ENCODE assay signal across 9 cellular contexts in the genomic region with DNA sequence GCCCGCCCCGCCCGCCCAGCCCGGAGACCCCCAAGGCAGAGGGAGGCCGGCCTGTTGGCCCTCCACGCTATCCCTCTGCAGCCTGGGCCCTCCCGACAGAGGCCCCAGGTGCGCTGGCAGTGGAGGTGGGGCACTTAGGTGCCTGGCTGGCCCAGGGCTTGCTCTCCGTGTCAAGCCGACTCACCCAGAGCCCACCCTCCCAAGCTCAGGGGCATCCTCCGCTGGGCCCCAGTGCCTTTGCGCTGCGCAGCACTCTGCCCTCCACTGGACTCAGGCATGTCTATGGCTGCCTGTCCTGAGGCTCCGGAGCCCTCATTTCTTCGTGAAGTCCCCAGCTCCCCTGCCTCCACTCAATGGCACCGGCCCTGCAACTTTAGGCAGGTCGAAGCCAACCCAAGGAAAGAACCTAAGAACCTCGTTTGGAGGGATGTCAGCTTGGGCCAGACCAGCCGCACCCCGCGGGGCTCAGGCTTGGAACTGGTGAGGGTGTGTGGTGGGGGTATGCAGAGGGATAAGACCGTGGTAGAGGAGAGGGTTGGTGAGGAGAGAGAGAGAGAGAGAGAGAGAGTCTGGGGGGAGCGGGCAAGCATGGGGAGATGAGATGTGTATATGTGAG. TPM values are rescaled to one million over a fixed set of nuclear protein-coding genes. Genes with fewer than 3 reads are reported as not detected.
DNase-seq lines count a peak whose midpoint lies in the region; ATAC-seq, FAIRE-seq and TF ChIP-seq lines count a peak whose summit lies in the region.
"Had no signal": no experiment of that assay in that cellular context is flagged by ENCODE, and none has a peak within 500 bp of the region (broad histone marks: within the 10 kb centered on the region; RNA-seq: fewer than 3 reads in every experiment).

No MANE protein-coding gene starts in this region.

- H3K4me1 Mint-ChIP-seq in activated naive CD8-positive, alpha-beta T cell treated with anti-CD3 and anti-CD28 coated beads, Interleukin-2, amount 10 ng/mL, durations not matched to agents 7 days and 5 days = peaks cover 3% of the 10 kb centered on the region
- peaks cover 4% of the 10 kb centered on the region for H3K4me1 Mint-ChIP-seq in activated naive CD8-positive, alpha-beta T cell treated with anti-CD3 and anti-CD28 coated beads for 36 hours
- peaks cover 5% of the 10 kb centered on the region for H3K4me1 Mint-ChIP-seq in activated naive CD8-positive, alpha-beta T cell treated with anti-CD3 and anti-CD28 coated beads, Interleukin-2, amount 50 U/mL, for 24 hours

- H3K9ac ChIP-seq in keratinocyte (ENCODE audit: control insufficient read depth, extremely low read depth, insufficient read depth, low read length) = no peak overlapping the region

- H4K20me1 ChIP-seq in keratinocyte (ENCODE audit: control insufficient read depth, extremely low read depth, insufficient read depth, low read length) = no peaks in the 10 kb centered on the region

- H3K9me1 ChIP-seq in keratinocyte (ENCODE audit: control insufficient read depth, extremely low read depth, insufficient read depth, low read length) = no peaks in the 10 kb centered on the region

- H3K27me3 ChIP-seq in keratinocyte (ENCODE audit: control insufficient read depth, extremely low read depth, insufficient read depth, low read length) (no peaks in the 10 kb centered on the region), tibial nerve (no peaks in the 10 kb centered on the region)

- H3K79me2 ChIP-seq in keratinocyte (ENCODE audit: control insufficient read depth, insufficient read depth, low read length) = no peaks in the 10 kb centered on the region

- TF ChIP-seq EP300 in tibial nerve (IDR thresholded peaks at IDR 0.05) = no peak

- WGBS in tibial nerve, 2 donors = 65 to 74% methylated on average over 11 to 17 of the region's 23 CpGs

- POLR2A ChIA-PET in activated naive CD8-positive, alpha-beta T cell treated with anti-CD3 and anti-CD28 coated beads, Interleukin-2, amount 10 ng/mL, durations not matched to agents 7 days and 5 days (lab: Charles Lee) = interaction anchor here (0.5 to 1.0 kb wide), 2 partner anchors 11 to 408 kb away, joined by 4 read pairs; a partner anchor contains a TSS

- TF ChIP-seq CTCF in keratinocyte (optimal IDR thresholded peaks at IDR 0.05 in 1 of 3, IDR thresholded peaks at IDR 0.05 in 1 of 3, conservative IDR thresholded peaks at IDR 0.05 in 1 of 3; ENCODE audit: extremely low read depth in 1 of 3, insufficient read depth in 2 of 3, low read length in 3 of 3) (no peak), tibial nerve (IDR thresholded peaks at IDR 0.05) (no peak)

- H3K36me3 ChIP-seq in keratinocyte (ENCODE audit: control insufficient read depth in 2 of 2, extremely low read depth in 1 of 2, insufficient read depth in 2 of 2, low read length in 2 of 2) (no peaks in the 10 kb centered on the region), tibial nerve (no peaks in the 10 kb centered on the region)

- ATAC-seq in activated naive CD8-positive, alpha-beta T cell treated with anti-CD3 and anti-CD28 coated beads, Interleukin-2, amount 10 ng/mL, durations not matched to agents 7 days and 5 days (ENCODE audit: low read depth) = peak; percentile 53
- peak; percentile 45 for ATAC-seq in activated naive CD8-positive, alpha-beta T cell treated with anti-CD3 and anti-CD28 coated beads, Interleukin-2, amount 50 U/mL, for 24 hours
- ATAC-seq in HG02970 (IDR thresholded peaks at IDR 0.05; ENCODE audit: low FRiP score, unreplicated experiment) = no peak

- H3K36me3 Mint-ChIP-seq in activated naive CD8-positive, alpha-beta T cell treated with anti-CD3 and anti-CD28 coated beads, Interleukin-2, amount 10 ng/mL, durations not matched to agents 7 days and 5 days = no peaks in the 10 kb centered on the region
- H3K36me3 Mint-ChIP-seq in activated naive CD8-positive, alpha-beta T cell treated with anti-CD3 and anti-CD28 coated beads for 36 hours = peaks cover 2% of the 10 kb centered on the region
- H3K36me3 Mint-ChIP-seq in activated naive CD8-positive, alpha-beta T cell treated with anti-CD3 and anti-CD28 coated beads, Interleukin-2, amount 50 U/mL, for 24 hours (ENCODE audit: low read depth) = no peaks in the 10 kb centered on the region

- peak overlapping the region; percentile 15 for H2AFZ ChIP-seq in keratinocyte (ENCODE audit: control insufficient read depth, low read length)

- no peak overlapping the region for H3K27ac Mint-ChIP-seq in activated naive CD8-positive, alpha-beta T cell treated with anti-CD3 and anti-CD28 coated beads, Interleukin-2, amount 10 ng/mL, durations not matched to agents 7 days and 5 days
- no peak overlapping the region for H3K27ac Mint-ChIP-seq in activated naive CD8-positive, alpha-beta T cell treated with anti-CD3 and anti-CD28 coated beads for 36 hours
- no peak overlapping the region for H3K27ac Mint-ChIP-seq in activated naive CD8-positive, alpha-beta T cell treated with anti-CD3 and anti-CD28 coated beads, Interleukin-2, amount 50 U/mL, for 24 hours

- H3K27me3 Mint-ChIP-seq in activated naive CD8-positive, alpha-beta T cell treated with anti-CD3 and anti-CD28 coated beads, Interleukin-2, amount 10 ng/mL, durations not matched to agents 7 days and 5 days = peaks cover 2% of the 10 kb centered on the region
- H3K27me3 Mint-ChIP-seq in activated naive CD8-positive, alpha-beta T cell treated with anti-CD3 and anti-CD28 coated beads for 36 hours = peaks cover 13% of the 10 kb centered on the region
- no peaks in the 10 kb centered on the region for H3K27me3 Mint-ChIP-seq in activated naive CD8-positive, alpha-beta T cell treated with anti-CD3 and anti-CD28 coated beads, Interleukin-2, amount 50 U/mL, for 24 hours

- H3K9me3 Mint-ChIP-seq in activated naive CD8-positive, alpha-beta T cell treated with anti-CD3 and anti-CD28 coated beads, Interleukin-2, amount 10 ng/mL, durations not matched to agents 7 days and 5 days = no peaks in the 10 kb centered on the region
- H3K9me3 Mint-ChIP-seq in activated naive CD8-positive, alpha-beta T cell treated with anti-CD3 and anti-CD28 coated beads for 36 hours = no peaks in the 10 kb centered on the region
- no peaks in the 10 kb centered on the region for H3K9me3 Mint-ChIP-seq in activated naive CD8-positive, alpha-beta T cell treated with anti-CD3 and anti-CD28 coated beads, Interleukin-2, amount 50 U/mL, for 24 hours

- no peak for FAIRE-seq in keratinocyte (lab: Jason Lieb, UNC)

- no peak overlapping the region for H3K4me3 ChIP-seq in keratinocyte (ENCODE audit: control insufficient read depth in 2 of 3, extremely low read depth in 1 of 3, insufficient read depth in 2 of 3, low read depth in 1 of 3, low read length in 3 of 3)
- peak overlapping the region in 2 of 4 donors; percentile 24 to 36 for H3K4me3 ChIP-seq in tibial nerve

- dilution Hi-C loops in keratinocyte (cut with MboI; ENCODE audit: extremely low pct_ligation_motif_present, low sequenced_read_pairs) = no loop called here

- H3K4me3 Mint-ChIP-seq in activated naive CD8-positive, alpha-beta T cell treated with anti-CD3 and anti-CD28 coated beads, Interleukin-2, amount 10 ng/mL, durations not matched to agents 7 days and 5 days = no peak overlapping the region
- H3K4me3 Mint-ChIP-seq in activated naive CD8-positive, alpha-beta T cell treated with anti-CD3 and anti-CD28 coated beads for 36 hours = no peak overlapping the region
- H3K4me3 Mint-ChIP-seq in activated naive CD8-positive, alpha-beta T cell treated with anti-CD3 and anti-CD28 coated beads, Interleukin-2, amount 50 U/mL, for 24 hours = no peak overlapping the region

- H3K9me3 ChIP-seq in keratinocyte (ENCODE audit: control insufficient read depth, low read depth, low read length) = no peaks in the 10 kb centered on the region
- H3K9me3 ChIP-seq in tibial nerve = no peaks in the 10 kb centered on the region

- H3K27ac ChIP-seq in keratinocyte (ENCODE audit: control insufficient read depth, insufficient read depth, low read length) = no peak overlapping the region
- peak overlapping the region in 3 of 4 donors; percentile 3 to 88 (median 4) for H3K27ac ChIP-seq in tibial nerve

- H3K4me1 ChIP-seq in keratinocyte (ENCODE audit: control insufficient read depth, extremely low read depth, insufficient read depth, low read length) (no peaks in the 10 kb centered on the region), tibial nerve (peaks cover 0 to 36% (median 7%) of the 10 kb centered on the region in 4 donors)

- DNase-seq in activated naive CD8-positive, alpha-beta T cell treated with anti-CD3 and anti-CD28 coated beads, Interleukin-2, amount 10 ng/mL, durations not matched to agents 7 days and 5 days = no peak
- DNase-seq in activated naive CD8-positive, alpha-beta T cell treated with anti-CD3 and anti-CD28 coated beads for 36 hours = no peak
- DNase-seq in activated naive CD8-positive, alpha-beta T cell treated with anti-CD3 and anti-CD28 coated beads, Interleukin-2, amount 50 U/mL, for 24 hours = no peak
- no peak for DNase-seq in keratinocyte (ENCODE audit: low read depth, low spot score)
- DNase-seq in tibial nerve (ENCODE audit: low spot score in 2 of 2) = no peak
- no peak for DNase-seq in NCI-H187 (lab: John Stamatoyannopoulos, UW)
- DNase-seq in NCI-H1105 treated with DMSO at 0.1 percent for 48 hours (lab: John Stamatoyannopoulos, UW) = no peak

- TF ChIP-seq POLR2A in tibial nerve (IDR thresholded peaks at IDR 0.05) = no peak

- no peak overlapping the region for H3K4me2 ChIP-seq in keratinocyte (ENCODE audit: control insufficient read depth, extremely low read depth, insufficient read depth, low read depth, low read length)

RNA-seq across cellular contexts. Expression of a gene that starts 11.1 kb away (rescaled TPM):
- total RNA-seq in activated naive CD8-positive, alpha-beta T cell treated with anti-CD3 and anti-CD28 coated beads, Interleukin-2, amount 10 ng/mL, durations not matched to agents 7 days and 5 days = 10 to 100 TPM; 45.4 to 53.2 TPM
- total RNA-seq in activated naive CD8-positive, alpha-beta T cell treated with anti-CD3 and anti-CD28 coated beads for 36 hours = 10 to 100 TPM; 70.5 to 76.5 TPM
- polyA plus RNA-seq in keratinocyte = 1.3 to 10.1 TPM (median 4.8 TPM) in 3 replicates
- polyA plus RNA-seq in keratinocyte (2011; ENCODE audit: low read depth) = not detected
- polyA plus RNA-seq in keratinocyte (2011; cell fraction: cytosol; rRNA removed) = 1.5 and 2.8 TPM in 2 replicates
- polyA plus RNA-seq in keratinocyte (2011; cell fraction: nucleus; rRNA removed) = 1.4 and 2.3 TPM in 2 replicates
- polyA plus RNA-seq in keratinocyte (2012; ENCODE audit: low replicate concordance) = 1.5 and 10.6 TPM in 2 replicates
- 3.2 to 11.0 TPM (median 4.6 TPM) in 3 replicates for polyA minus RNA-seq in keratinocyte
- polyA minus RNA-seq in keratinocyte (2011; cell fraction: cytosol; rRNA and poly(A)+ RNA removed) = 3.6 TPM
- 1.2 and 1.7 TPM in 2 replicates for polyA minus RNA-seq in keratinocyte (2011; cell fraction: nucleus; rRNA and poly(A)+ RNA removed)
- 1 to 10 TPM in 2 of 4 donors, not detected in 2; 5.0 to 5.1 TPM for total RNA-seq in tibial nerve

RNA-seq across cellular contexts. Expression of a gene that starts 11.2 kb away (rescaled TPM):
- total RNA-seq in activated naive CD8-positive, alpha-beta T cell treated with anti-CD3 and anti-CD28 coated beads, Interleukin-2, amount 10 ng/mL, durations not matched to agents 7 days and 5 days = under 1 TPM; 0.31 to 0.42 TPM
- under 1 TPM; 0.27 to 0.38 TPM for total RNA-seq in activated naive CD8-positive, alpha-beta T cell treated with anti-CD3 and anti-CD28 coated beads for 36 hours
- 0.05 to 0.07 TPM (median 0.06 TPM) in 3 replicates for polyA plus RNA-seq in keratinocyte
- 0.74 TPM for polyA plus RNA-seq in keratinocyte (2011; ENCODE audit: low read depth)
- polyA plus RNA-seq in keratinocyte (2011; cell fraction: cytosol; rRNA removed) = 0.07 and 0.19 TPM in 2 replicates
- polyA plus RNA-seq in keratinocyte (2011; cell fraction: nucleus; rRNA removed) = 0.04 and 0.29 TPM in 2 replicates
- 0.07 and 1.0 TPM in 2 replicates for polyA plus RNA-seq in keratinocyte (2012; ENCODE audit: low replicate concordance)
- polyA minus RNA-seq in keratinocyte = 0.06 TPM in 1 of 3 replicates, not detected in the others
- not detected for polyA minus RNA-seq in keratinocyte (2011; cell fraction: cytosol; rRNA and poly(A)+ RNA removed)
- polyA minus RNA-seq in keratinocyte (2011; cell fraction: nucleus; rRNA and poly(A)+ RNA removed) = not detected in 2 replicates
- total RNA-seq in tibial nerve = 10 to 100 TPM; 24.3 to 37.9 (median 32.8) TPM

RNA-seq across cellular contexts. Expression of a gene that starts 31.4 kb away (rescaled TPM):
- total RNA-seq in activated naive CD8-positive, alpha-beta T cell treated with anti-CD3 and anti-CD28 coated beads, Interleukin-2, amount 10 ng/mL, durations not matched to agents 7 days and 5 days = 10 to 100 TPM in 1 of 2 experiments, 1 to 10 TPM in 1; 9.9 to 10.1 TPM
- 1 to 10 TPM; 2.2 to 2.3 TPM for total RNA-seq in activated naive CD8-positive, alpha-beta T cell treated with anti-CD3 and anti-CD28 coated beads for 36 hours
- polyA plus RNA-seq in keratinocyte = 0.03 to 0.08 TPM (median 0.06 TPM) in 3 replicates
- 0.21 TPM for polyA plus RNA-seq in keratinocyte (2011; ENCODE audit: low read depth)
- polyA plus RNA-seq in keratinocyte (2011; cell fraction: cytosol; rRNA removed) = 0.05 and 0.06 TPM in 2 replicates
- polyA plus RNA-seq in keratinocyte (2011; cell fraction: nucleus; rRNA removed) = 0.25 and 0.35 TPM in 2 replicates
- 0.14 and 0.42 TPM in 2 replicates for polyA plus RNA-seq in keratinocyte (2012; ENCODE audit: low replicate concordance)
- polyA minus RNA-seq in keratinocyte = 0.03 to 0.33 TPM (median 0.22 TPM) in 3 replicates
- polyA minus RNA-seq in keratinocyte (2011; cell fraction: cytosol; rRNA and poly(A)+ RNA removed) = not detected
- 0.31 TPM in 1 of 2 replicates, not detected in the other for polyA minus RNA-seq in keratinocyte (2011; cell fraction: nucleus; rRNA and poly(A)+ RNA removed)
- under 1 TPM in 1 of 4 donors, not detected in 3; under 0.01 TPM for total RNA-seq in tibial nerve

RNA-seq across cellular contexts. Expression of a gene that starts 40.5 kb away (rescaled TPM):
- total RNA-seq in activated naive CD8-positive, alpha-beta T cell treated with anti-CD3 and anti-CD28 coated beads, Interleukin-2, amount 10 ng/mL, durations not matched to agents 7 days and 5 days = 1 to 10 TPM; 2.4 to 2.6 TPM
- under 1 TPM; 0.37 to 0.68 TPM for total RNA-seq in activated naive CD8-positive, alpha-beta T cell treated with anti-CD3 and anti-CD28 coated beads for 36 hours
- 0.04 to 0.07 TPM in 2 of 3 replicates, not detected in the other for polyA plus RNA-seq in keratinocyte
- not detected for polyA plus RNA-seq in keratinocyte (2011; ENCODE audit: low read depth)
- polyA plus RNA-seq in keratinocyte (2011; cell fraction: cytosol; rRNA removed) = not detected in 2 replicates
- polyA plus RNA-seq in keratinocyte (2011; cell fraction: nucleus; rRNA removed) = 0.04 and 0.37 TPM in 2 replicates
- polyA plus RNA-seq in keratinocyte (2012; ENCODE audit: low replicate concordance) = 0.14 TPM in 1 of 2 replicates, not detected in the other
- 0.40 to 0.61 TPM in 2 of 3 replicates, not detected in the other for polyA minus RNA-seq in keratinocyte
- polyA minus RNA-seq in keratinocyte (2011; cell fraction: cytosol; rRNA and poly(A)+ RNA removed) = not detected
- 0.11 and 0.31 TPM in 2 replicates for polyA minus RNA-seq in keratinocyte (2011; cell fraction: nucleus; rRNA and poly(A)+ RNA removed)
- total RNA-seq in tibial nerve = 1 to 10 TPM; 3.0 to 6.8 (median 3.5) TPM
- total RNA-seq: osteocyte had no signal

Comparison
In these comparisons a context has a peak if more than half of its experiments do, and no peak if none do; other contexts are left out.
1. RNA of a gene that starts 11.1 kb away (total RNA-seq): 70.5 to 76.5 TPM in activated naive CD8-positive, alpha-beta T cell treated with anti-CD3 and anti-CD28 coated beads for 36 hours and 45.4 to 53.2 TPM in activated naive CD8-positive, alpha-beta T cell treated with anti-CD3 and anti-CD28 coated beads, Interleukin-2, amount 10 ng/mL, durations not matched to agents 7 days and 5 days; 5.0 to 5.1 TPM in tibial nerve; every median in the first group is over 4 times any median in the second.
2. RNA of a gene that starts 11.2 kb away (total RNA-seq): 24.3 to 37.9 TPM in tibial nerve; 0.31 to 0.42 TPM in activated naive CD8-positive, alpha-beta T cell treated with anti-CD3 and anti-CD28 coated beads, Interleukin-2, amount 10 ng/mL, durations not matched to agents 7 days and 5 days and 0.27 to 0.38 TPM in activated naive CD8-positive, alpha-beta T cell treated with anti-CD3 and anti-CD28 coated beads for 36 hours; every median in the first group is over 10 times any median in the second.